In genomic region chr14:90880282-90880681, GRCh38 we compare ENCODE assay signal across 30 cellular contexts.
"Had no signal": no experiment of that assay in that cellular context is flagged by ENCODE, and none has a peak within 500 bp of the region (broad histone marks: within the 10 kb centered on the region; RNA-seq: fewer than 3 reads in every experiment).

No MANE protein-coding gene starts in this region.

- H3K27ac Mint-ChIP-seq: dendritic cell treated with granulocyte-macrophage colony-stimulating factor and Interleukin-4, amounts not matched to agents 40 ng/mL and 50 ng/mL, for 4 days; effector memory CD8-positive, alpha-beta T cell; endodermal cell had no signal

- H3K9me3 ChIP-seq: colonic mucosa, esophagus muscularis mucosa, esophagus squamous epithelium, gastrocnemius medialis, gastroesophageal sphincter had no signal

- DNase-seq: colonic mucosa; cortex of kidney; dermis blood vessel endothelial cell; dorsolateral prefrontal cortex; effector CD4-positive, alpha-beta T cell; effector CD8-positive, alpha-beta T cell; effector memory CD4-positive, alpha-beta T cell; effector memory CD8-positive, alpha-beta T cell; endodermal cell; erythroblast; esophagus squamous epithelium; foreskin fibroblast; foreskin keratinocyte; foreskin melanocyte; gastrocnemius medialis; glutamatergic neuron; head of caudate nucleus; heart left ventricle; heart right ventricle; hippocampal formation had no signal

- FAIRE-seq: endometrium, endothelial cell of umbilical vein, frontal cortex had no signal

- H3K4me1 Mint-ChIP-seq: endodermal cell had no signal

- H3K27ac ChIP-seq: colonic mucosa, coronary artery, dorsolateral prefrontal cortex, epithelial cell of prostate, esophagus muscularis mucosa, esophagus squamous epithelium, foreskin keratinocyte, gastrocnemius medialis, gastroesophageal sphincter, heart left ventricle, heart right ventricle, hepatocyte had no signal

- H2AFZ ChIP-seq: hepatocyte had no signal

- ATAC-seq: effector memory CD8-positive, alpha-beta T cell; esophagus mucosa; foreskin keratinocyte; gastrocnemius medialis; gastroesophageal sphincter; heart left ventricle had no signal

- H3K4me3 Mint-ChIP-seq: dendritic cell treated with granulocyte-macrophage colony-stimulating factor and Interleukin-4, amounts not matched to agents 40 ng/mL and 50 ng/mL, for 4 days; effector memory CD8-positive, alpha-beta T cell; endodermal cell had no signal

- H3K4me2 ChIP-seq: hepatocyte had no signal

- H3K36me3 ChIP-seq: colonic mucosa, gastrocnemius medialis, heart right ventricle had no signal

- H3K27me3 ChIP-seq: colonic mucosa, dorsolateral prefrontal cortex, esophagus muscularis mucosa, esophagus squamous epithelium, foreskin keratinocyte, gastrocnemius medialis, gastroesophageal sphincter, heart left ventricle, heart right ventricle, hepatocyte had no signal

- H3K79me2 ChIP-seq: hepatocyte had no signal

- H3K4me1 ChIP-seq: colonic mucosa, esophagus muscularis mucosa, esophagus squamous epithelium, gastrocnemius medialis, gastroesophageal sphincter, heart left ventricle, heart right ventricle had no signal

- H3K4me3 ChIP-seq: colonic mucosa, coronary artery, dorsolateral prefrontal cortex, esophagus muscularis mucosa, esophagus squamous epithelium, gastrocnemius medialis, gastroesophageal sphincter, heart left ventricle, heart right ventricle, hepatocyte had no signal

- H3K27me3 Mint-ChIP-seq: dendritic cell treated with granulocyte-macrophage colony-stimulating factor and Interleukin-4, amounts not matched to agents 40 ng/mL and 50 ng/mL, for 4 days; effector memory CD8-positive, alpha-beta T cell had no signal
